Comparison of ENCODE assay signal across 20 cellular contexts in genomic region chr2:81839780-81840179, GRCh38.
DNase-seq lines count a peak whose midpoint lies in the region; ATAC-seq, FAIRE-seq and TF ChIP-seq lines count a peak whose summit lies in the region.
"Had no signal": no experiment of that assay in that cellular context is flagged by ENCODE, and none has a peak within 500 bp of the region (broad histone marks: within the 10 kb centered on the region; RNA-seq: fewer than 3 reads in every experiment).

No MANE protein-coding gene starts in this region.

- H4K20me1 ChIP-seq in PC-3 (ENCODE audit: low read length), result no peaks in the 10 kb centered on the region
- no peaks in the 10 kb centered on the region for H4K20me1 ChIP-seq in K562 (replicated peaks; ENCODE audit: control insufficient read depth, insufficient read depth, low read length)
- H4K20me1 ChIP-seq: BLaER1 had no signal

- H3K27me3 ChIP-seq in PC-3 (ENCODE audit: low read length), result no peaks in the 10 kb centered on the region
- no peaks in the 10 kb centered on the region for H3K27me3 ChIP-seq in K562 (ENCODE audit: control insufficient read depth in 2 of 2, insufficient read depth in 2 of 2, low read length in 2 of 2)
- no peaks in the 10 kb centered on the region; the same call in 1 of the 2 replicates for H3K27me3 ChIP-seq in SJCRH30
- H3K27me3 ChIP-seq: BLaER1 had no signal

- H3K4me2 ChIP-seq in PC-3 (ENCODE audit: low read length) (peak overlapping the region; percentile 9; the same call in 1 of the 2 replicates), K562 (ENCODE audit: insufficient read depth, low read length) (no peak overlapping the region)
- H3K4me2 ChIP-seq: BLaER1 had no signal

- in situ Hi-C loops in K562 (cut with MboI), result no loop called here

- 0% methylated on average over 2 of the region's 2 CpGs for WGBS in K562 (ENCODE audit: insufficient coverage, low coverage, missing lambda C conversion rate)

- BruUV-seq in PC-3 (replicated peaks; lab: Mats Ljungman, UMichigan) (no TSS peak), K562 (replicated peaks; lab: Mats Ljungman, UMichigan) (no TSS peak)

- TF ChIP-seq POLR2A in K562 (conservative IDR thresholded peaks at IDR 0.05), result no peak

- FAIRE-seq in K562 (lab: Jason Lieb, UNC), result no peak
- FAIRE-seq: GM12891, GM18507, H54 had no signal

- no peaks in the 10 kb centered on the region for H3F3A ChIP-seq in PC-3 (ENCODE audit: low read length, unreplicated experiment)

- DNase-seq in HT1080 (ENCODE audit: low read depth) (peak; percentile 36), PC-3 (peak; percentile 59), K562 (ENCODE audit: extremely low read depth in 1 of 4, low spot score in 3 of 4) (no peak), kidney tubule cell (ENCODE audit: low spot score) (peak; percentile 31), SJCRH30 (no peak), globus pallidus (ENCODE audit: low spot score) (no peak)
- DNase-seq: Calu3; CD4-positive, alpha-beta T cell; CD8-positive, alpha-beta memory T cell; DMS53; DMS79 treated with DMSO at 0.1 percent for 48 hours; GF-D8; GOT3; HFFc6 had no signal

- H3K4me3 ChIP-seq in PC-3 (ENCODE audit: low read length) (no peak overlapping the region), K562 (no peak overlapping the region), SJCRH30 (no peak overlapping the region)
- H3K4me3 ChIP-seq: BLaER1, HAP-1 had no signal

- no peak for TF ChIP-seq EP300 in K562 (IDR thresholded peaks at IDR 0.05; ENCODE audit: low read length)

- H3K9me2 ChIP-seq in PC-3 (replicated peaks; ENCODE audit: low read length), result no peaks in the 10 kb centered on the region

- H2AFZ ChIP-seq in PC-3 (ENCODE audit: low read length), result no peak overlapping the region
- no peak overlapping the region for H2AFZ ChIP-seq in K562 (ENCODE audit: low read depth, low read length)

- CTCF ChIA-PET in PC-3 (lab: Charles Lee), result no interaction called here
- CTCF ChIA-PET in K562 (lab: Yijun Ruan, JAX; ENCODE audit: low intra/inter-chr PET ratio), result no interaction called here

- H3K9me3 ChIP-seq in PC-3 (ENCODE audit: low read length), result 0 out of 2 replicates have a peak, but pooled peaks cover under 1% of the 10 kb centered on the region
- H3K9me3 ChIP-seq in K562 (replicated peaks; ENCODE audit: control insufficient read depth, insufficient read depth, low read depth, low read length), result no peaks in the 10 kb centered on the region
- no peaks in the 10 kb centered on the region for H3K9me3 ChIP-seq in SJCRH30 (replicated peaks)
- H3K9me3 ChIP-seq: BLaER1, HAP-1 had no signal

- TF ChIP-seq RAD21 in K562 (CRISPR knock-in tag; conservative IDR thresholded peaks at IDR 0.05 in 1 of 2, IDR thresholded peaks at IDR 0.05 in 1 of 2), result no peak

- peaks cover 15% of the 10 kb centered on the region for H3K4me1 ChIP-seq in PC-3 (ENCODE audit: insufficient read depth, low read length)
- no peaks in the 10 kb centered on the region for H3K4me1 ChIP-seq in K562 (replicated peaks in 1 of 2; ENCODE audit: control insufficient read depth in 2 of 2, insufficient read depth in 2 of 2, low read length in 2 of 2)
- no peaks in the 10 kb centered on the region for H3K4me1 ChIP-seq in SJCRH30
- H3K4me1 ChIP-seq: BLaER1, HAP-1 had no signal

- H3K9me1 ChIP-seq in K562 (ENCODE audit: control insufficient read depth, insufficient read depth, low read length), result no peaks in the 10 kb centered on the region

- H3K27ac ChIP-seq in PC-3 (ENCODE audit: low read length) (no peak overlapping the region), K562 (ENCODE audit: extremely low read depth, low read depth, low read length) (no peak overlapping the region), SJCRH30 (no peak overlapping the region)
- H3K27ac ChIP-seq: BLaER1 had no signal

- intact Hi-C loops in PC-3 (cut with micrococcal nuclease) (no loop called here), K562 (cut with micrococcal nuclease) (no loop called here)

- H3K79me2 ChIP-seq in PC-3 (ENCODE audit: low read length) (no peaks in the 10 kb centered on the region), K562 (ENCODE audit: control insufficient read depth, insufficient read depth, low read length) (no peaks in the 10 kb centered on the region)

- POLR2A ChIA-PET in PC-3 (lab: Charles Lee; ENCODE audit: unreplicated experiment), result no interaction called here
- POLR2A ChIA-PET in K562 (lab: Yijun Ruan, JAX), result no interaction called here

- H3K36me3 ChIP-seq in PC-3 (ENCODE audit: low read depth, low read length), result no peaks in the 10 kb centered on the region
- no peaks in the 10 kb centered on the region for H3K36me3 ChIP-seq in K562 (ENCODE audit: control insufficient read depth, insufficient read depth, low read length)
- H3K36me3 ChIP-seq in SJCRH30, result no peaks in the 10 kb centered on the region
- H3K36me3 ChIP-seq: BLaER1, HAP-1 had no signal

- TF ChIP-seq CTCF in PC-3 (conservative IDR thresholded peaks at IDR 0.05; ENCODE audit: low read depth, low read length), result no peak
- TF ChIP-seq CTCF in K562 (IDR thresholded peaks at IDR 0.05 in 2 of 3, conservative IDR thresholded peaks at IDR 0.05 in 1 of 3; ENCODE audit: insufficient read depth in 2 of 3, low read depth in 1 of 3, low read length in 3 of 3), result no peak

- ATAC-seq in PC-3, result peak; percentile 53
- ATAC-seq in K562, result no peak
- ATAC-seq in GM21360 (IDR thresholded peaks at IDR 0.05; ENCODE audit: unreplicated experiment), result no peak

- H3K9ac ChIP-seq in PC-3 (ENCODE audit: low read length) (no peak overlapping the region), K562 (ENCODE audit: insufficient read depth in 1 of 2, low read depth in 2 of 2, low read length in 2 of 2) (no peak overlapping the region)
- H3K9ac ChIP-seq: BLaER1 had no signal

TF ChIP-seq in K562, 482 proteins besides CTCF, POLR2A, EP300 and RAD21:
- TF ChIP-seq SMC3 (conservative IDR thresholded peaks at IDR 0.05; ENCODE audit: insufficient read depth, low read depth, low read length) (no peak), FOXA1 (IDR thresholded peaks at IDR 0.05; ENCODE audit: borderline replicate concordance) (no peak), ZNF280B (CRISPR knock-in tag; IDR thresholded peaks at IDR 0.05) (no peak), MLX (CRISPR knock-in tag; conservative IDR thresholded peaks at IDR 0.05) (no peak), ZBTB1 (CRISPR knock-in tag; IDR thresholded peaks at IDR 0.05; ENCODE audit: borderline replicate concordance, low read depth) (no peak), SMAD4 (CRISPR knock-in tag; conservative IDR thresholded peaks at IDR 0.05) (no peak), CREB3L1 (IDR thresholded peaks at IDR 0.05; ENCODE audit: borderline replicate concordance, low read depth) (no peak), ZNF316 (IDR thresholded peaks at IDR 0.05) (peak; percentile 54)
TF ChIP-seq in K562: peak in this region for 1.

Comparison
In these comparisons a context has a peak if more than half of its experiments do, and no peak if none do; other contexts are left out.
1. DNase-seq: peak in HT1080 (single experiment), PC-3 (single experiment) and kidney tubule cell (single experiment); none in K562 (0 of 4), SJCRH30 (0 of 2) and globus pallidus (single experiment).